ENCODE assay signal across 3 cellular contexts in the genomic region with DNA sequence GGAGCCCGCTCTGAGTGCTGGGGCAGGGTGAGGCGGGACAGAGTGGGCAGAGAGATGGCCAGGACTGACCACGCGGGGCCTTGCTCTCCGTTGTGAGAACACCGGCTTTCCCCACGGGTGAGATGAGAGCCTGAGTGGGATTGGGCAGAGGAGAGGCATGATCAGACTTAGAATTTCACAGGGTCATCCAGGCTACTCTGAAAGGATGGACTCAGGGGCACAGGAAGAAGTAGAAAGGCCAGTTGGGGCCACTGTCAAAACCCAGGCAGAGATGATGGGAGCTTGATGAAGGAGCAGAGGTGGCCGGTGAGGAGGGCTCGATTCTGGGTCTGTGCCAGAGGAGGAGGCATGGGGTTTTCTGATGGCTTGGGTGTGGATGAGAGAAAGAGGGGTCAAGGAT.
"Had no signal": no experiment of that assay in that cellular context is flagged by ENCODE, and none has a peak within 500 bp of the region (broad histone marks: within the 10 kb centered on the region; RNA-seq: fewer than 3 reads in every experiment).

No MANE protein-coding gene starts in this region.

- H3K4me3 ChIP-seq: GM12878 had no signal

- ATAC-seq: GM12878 had no signal

- DNase-seq: GDM1, GF-D8 had no signal
